24 cellular contexts compared by ENCODE assay signal in genomic region chr20:3729378-3729777, GRCh38. TPM values are rescaled to one million over a fixed set of nuclear protein-coding genes. Genes with fewer than 3 reads are reported as not detected.
"Had no signal": no experiment of that assay in that cellular context is flagged by ENCODE, and none has a peak within 500 bp of the region (broad histone marks: within the 10 kb centered on the region; RNA-seq: fewer than 3 reads in every experiment).

No MANE protein-coding gene starts in this region.

- H3K36me3 ChIP-seq: ascending aorta, esophagus squamous epithelium, tibial nerve had no signal

- H3K27ac ChIP-seq: ascending aorta, tibial nerve had no signal

- H3K4me3 ChIP-seq: ascending aorta, esophagus squamous epithelium, tibial nerve had no signal

- H3K4me3 Mint-ChIP-seq: activated naive CD4-positive, alpha-beta T cell treated with anti-CD3 and anti-CD28 coated beads, Interleukin-2, amount 50 U/mL, for 24 hours; activated T-cell treated with anti-CD3 and anti-CD28 coated beads, Interleukin-2, amount 50 U/mL, for 72 hours; mesothelial cell of epicardium; natural killer cell treated with Interleukin-12 subunit alpha and Interleukin-12 subunit beta and Interleukin-15 and Interleukin-18, amount 100 ng/mL, for 72 hours; T-helper 2 cell treated with Interferon-gamma antibody and Interleukin-4, amounts not matched to agents 5 μg/mL and 100 μg/mL, for 36 hours had no signal

- H3K4me1 ChIP-seq: ascending aorta had no signal

- H3K36me3 Mint-ChIP-seq: activated naive CD4-positive, alpha-beta T cell treated with anti-CD3 and anti-CD28 coated beads, Interleukin-2, amount 50 U/mL, for 24 hours; mesothelial cell of epicardium; natural killer cell treated with Interleukin-12 subunit alpha and Interleukin-12 subunit beta and Interleukin-15 and Interleukin-18, amount 100 ng/mL, for 72 hours had no signal

- ATAC-seq: activated T-cell treated with anti-CD3 and anti-CD28 coated beads, Interleukin-2, amount 50 U/mL, for 72 hours; left lobe of liver; natural killer cell treated with Interleukin-12 subunit alpha and Interleukin-12 subunit beta and Interleukin-15 and Interleukin-18, amount 100 ng/mL, for 72 hours had no signal

- FAIRE-seq: islet of Langerhans, TTC549 had no signal

- H3K9me3 Mint-ChIP-seq: activated naive CD4-positive, alpha-beta T cell treated with anti-CD3 and anti-CD28 coated beads, Interleukin-2, amount 50 U/mL, for 24 hours; activated T-cell treated with anti-CD3 and anti-CD28 coated beads, Interleukin-2, amount 50 U/mL, for 72 hours; mesothelial cell of epicardium; natural killer cell treated with Interleukin-12 subunit alpha and Interleukin-12 subunit beta and Interleukin-15 and Interleukin-18, amount 100 ng/mL, for 72 hours; T-helper 2 cell treated with Interferon-gamma antibody and Interleukin-4, amounts not matched to agents 5 μg/mL and 100 μg/mL, for 36 hours had no signal

- H3K27ac Mint-ChIP-seq: activated naive CD4-positive, alpha-beta T cell treated with anti-CD3 and anti-CD28 coated beads, Interleukin-2, amount 50 U/mL, for 24 hours; activated T-cell treated with anti-CD3 and anti-CD28 coated beads, Interleukin-2, amount 50 U/mL, for 72 hours; mesothelial cell of epicardium; T-helper 2 cell treated with Interferon-gamma antibody and Interleukin-4, amounts not matched to agents 5 μg/mL and 100 μg/mL, for 36 hours had no signal

- H3K9me3 ChIP-seq: ascending aorta, esophagus squamous epithelium, tibial nerve had no signal

- H3K4me1 Mint-ChIP-seq: activated naive CD4-positive, alpha-beta T cell treated with anti-CD3 and anti-CD28 coated beads, Interleukin-2, amount 50 U/mL, for 24 hours had no signal

- DNase-seq: activated CD4-positive, alpha-beta T cell treated with anti-CD3 and anti-CD28 coated beads, Interleukin-2, amount 50 U/mL, for 4 hours; activated effector memory CD4-positive, alpha-beta T cell treated with anti-CD3 and anti-CD28 coated beads, Interleukin-2, amount 50 U/mL, for 16 hours; activated T-cell treated with anti-CD3 and anti-CD28 coated beads, Interleukin-2, amount 50 U/mL, for 72 hours; cerebellar nuclear complex; dermis blood vessel endothelial cell; effector memory CD4-positive, alpha-beta T cell; esophagus squamous epithelium; nucleus accumbens; retina; stimulated activated CD4-positive, alpha-beta T cell treated with anti-CD3 and anti-CD28 coated beads, Interleukin-12 subunit alpha, Interleukin-12 subunit beta, amount 100 ng/mL, for 4 hours; stimulated activated CD4-positive, alpha-beta T cell treated with anti-CD3 and anti-CD28 coated beads, Interleukin-1b, Interleukin-23, amount 100 ng/mL, for 48 hours; stimulated activated CD8-positive, alpha-beta memory T cell treated with anti-CD3 and anti-CD28 coated beads, Interleukin-4, amount 100 ng/mL, for 48 hours; stimulated activated naive CD4-positive, alpha-beta T cell had no signal

RNA-seq across cellular contexts. Expression of gene HSPA12B, which starts 3.1 kb away (rescaled TPM):
- total RNA-seq: activated CD8-positive, alpha-beta memory T cell treated with anti-CD3 and anti-CD28 coated beads for 36 hours; activated T-cell treated with anti-CD3 and anti-CD28 coated beads, Interleukin-2, amount 50 U/mL, for 72 hours; natural killer cell treated with Interleukin-12 subunit alpha and Interleukin-12 subunit beta and Interleukin-15 and Interleukin-18, amount 100 ng/mL, for 72 hours had no signal

RNA-seq across cellular contexts. Expression of gene SIGLEC1, which starts 17.0 kb away (rescaled TPM):
- total RNA-seq: activated CD8-positive, alpha-beta memory T cell treated with anti-CD3 and anti-CD28 coated beads for 36 hours; dermis blood vessel endothelial cell; lung microvascular endothelial cell had no signal

RNA-seq across cellular contexts. Expression of gene ADAM33, which starts 47.6 kb away (rescaled TPM):
- total RNA-seq: activated CD8-positive, alpha-beta memory T cell treated with anti-CD3 and anti-CD28 coated beads for 36 hours; activated T-cell treated with anti-CD3 and anti-CD28 coated beads, Interleukin-2, amount 50 U/mL, for 72 hours; natural killer cell treated with Interleukin-12 subunit alpha and Interleukin-12 subunit beta and Interleukin-15 and Interleukin-18, amount 100 ng/mL, for 72 hours had no signal

RNA-seq across cellular contexts. Expression of gene SPEF1, which starts 51.9 kb away (rescaled TPM):
- total RNA-seq: ascending aorta, dermis blood vessel endothelial cell had no signal
